1 cellular context compared by ENCODE assay signal in genomic region chr13:98506343-98507059, GRCh38.
TF ChIP-seq lines count a peak whose summit lies in the region.

No MANE protein-coding gene starts in this region.

TF ChIP-seq in HepG2, 621 proteins besides CTCF, POLR2A, EP300 and RAD21 (continued from another document and continues in another):
- TF ChIP-seq ZNF281 (CRISPR knock-in tag; IDR thresholded peaks at IDR 0.05; ENCODE audit: borderline replicate concordance) (peak; percentile 84), ZNF569 (CRISPR knock-in tag; IDR thresholded peaks at IDR 0.05; ENCODE audit: borderline replicate concordance) (peak; percentile 65; the same call in 1 of the 2 replicates), DNMT3B (CRISPR knock-in tag; conservative IDR thresholded peaks at IDR 0.05) (0 out of 2 replicates have a peak, but pooled peaks have one; percentile 63), RCOR2 (CRISPR knock-in tag; IDR thresholded peaks at IDR 0.05) (peak; percentile 71; the same call in 1 of the 2 replicates), ZMYM3 (CRISPR knock-in tag; IDR thresholded peaks at IDR 0.05) (peak; percentile 60; the same call in 1 of the 2 replicates), MED13 (CRISPR knock-in tag; IDR thresholded peaks at IDR 0.05) (no peak; the same call in none of the 2 replicates), PAWR (CRISPR knock-in tag; IDR thresholded peaks at IDR 0.05; ENCODE audit: borderline replicate concordance) (peak; percentile 83; the same call in 1 of the 2 replicates), SMAD3 (CRISPR knock-in tag; IDR thresholded peaks at IDR 0.05) (peak; percentile 96), HNF1A (IDR thresholded peaks at IDR 0.05; ENCODE audit: low read depth) (0 out of 2 replicates have a peak, but pooled peaks have one; percentile 36), HNF1A (CRISPR knock-in tag; IDR thresholded peaks at IDR 0.05; ENCODE audit: borderline replicate concordance) (peak; percentile 75), NFATC3 (CRISPR knock-in tag; IDR thresholded peaks at IDR 0.05) (no peak), NRL (CRISPR knock-in tag; IDR thresholded peaks at IDR 0.05; ENCODE audit: borderline replicate concordance) (peak; percentile 98), DPF2 (CRISPR knock-in tag; IDR thresholded peaks at IDR 0.05; ENCODE audit: borderline replicate concordance, low read depth) (no peak; the same call in 1 of the 2 replicates), FOXM1 (CRISPR knock-in tag; IDR thresholded peaks at IDR 0.05) (no peak), ZUFSP (CRISPR knock-in tag; IDR thresholded peaks at IDR 0.05; ENCODE audit: borderline replicate concordance) (no peak), ZFP90 (CRISPR knock-in tag; IDR thresholded peaks at IDR 0.05; ENCODE audit: borderline replicate concordance) (peak; percentile 43; the same call in 1 of the 2 replicates), ZSCAN5A (CRISPR knock-in tag; IDR thresholded peaks at IDR 0.05; ENCODE audit: borderline replicate concordance) (0 out of 2 replicates have a peak, but pooled peaks have one; percentile 74), ZNF343 (CRISPR knock-in tag; IDR thresholded peaks at IDR 0.05) (peak; percentile 93; the same call in 1 of the 2 replicates), MBNL3 (CRISPR knock-in tag; conservative IDR thresholded peaks at IDR 0.05) (no peak), ZBTB38 (CRISPR knock-in tag; IDR thresholded peaks at IDR 0.05) (peak; percentile 94), MTA3 (CRISPR knock-in tag; IDR thresholded peaks at IDR 0.05) (no peak), ZNF678 (CRISPR knock-in tag; IDR thresholded peaks at IDR 0.05) (peak; percentile 94), ZSCAN21 (CRISPR knock-in tag; IDR thresholded peaks at IDR 0.05; ENCODE audit: borderline replicate concordance) (peak; percentile 96), PAXIP1 (CRISPR knock-in tag; conservative IDR thresholded peaks at IDR 0.05) (peak; percentile 91), ZNF3 (CRISPR knock-in tag; IDR thresholded peaks at IDR 0.05) (0 out of 2 replicates have a peak, but pooled peaks have one; percentile 44), ZNF674 (CRISPR knock-in tag; IDR thresholded peaks at IDR 0.05; ENCODE audit: low read depth) (peak; percentile 81; the same call in 1 of the 2 replicates), ZBTB25 (CRISPR knock-in tag; IDR thresholded peaks at IDR 0.05) (peak; percentile 80), ZSCAN29 (CRISPR knock-in tag; conservative IDR thresholded peaks at IDR 0.05) (peak; percentile 83; the same call in 1 of the 2 replicates), EHMT2 (IDR thresholded peaks at IDR 0.05; ENCODE audit: borderline replicate concordance, low read depth, low read length) (no peak), ZNF501 (CRISPR knock-in tag; IDR thresholded peaks at IDR 0.05) (peak; percentile 84), FOSL1 (CRISPR knock-in tag; IDR thresholded peaks at IDR 0.05; ENCODE audit: borderline replicate concordance) (no peak), SRSF4 (IDR thresholded peaks at IDR 0.05; ENCODE audit: low read depth, low read length, poor library complexity, severe bottlenecking) (no peak), RORA (CRISPR knock-in tag; IDR thresholded peaks at IDR 0.05) (peak; percentile 94; the same call in 1 of the 2 replicates), CCDC6 (CRISPR knock-in tag; IDR thresholded peaks at IDR 0.05) (peak; percentile 93), SMC3 (IDR thresholded peaks at IDR 0.05; ENCODE audit: low read length) (no peak; the same call in 1 of the 2 replicates), ZBTB7A (CRISPR knock-in tag; IDR thresholded peaks at IDR 0.05) (peak; percentile 92), KLF11 (CRISPR knock-in tag; IDR thresholded peaks at IDR 0.05) (peak; percentile 97), ZNF816 (CRISPR knock-in tag; IDR thresholded peaks at IDR 0.05; ENCODE audit: borderline replicate concordance) (peak; percentile 78; the same call in 1 of the 2 replicates)
- TF ChIP-seq, protein P1, sequence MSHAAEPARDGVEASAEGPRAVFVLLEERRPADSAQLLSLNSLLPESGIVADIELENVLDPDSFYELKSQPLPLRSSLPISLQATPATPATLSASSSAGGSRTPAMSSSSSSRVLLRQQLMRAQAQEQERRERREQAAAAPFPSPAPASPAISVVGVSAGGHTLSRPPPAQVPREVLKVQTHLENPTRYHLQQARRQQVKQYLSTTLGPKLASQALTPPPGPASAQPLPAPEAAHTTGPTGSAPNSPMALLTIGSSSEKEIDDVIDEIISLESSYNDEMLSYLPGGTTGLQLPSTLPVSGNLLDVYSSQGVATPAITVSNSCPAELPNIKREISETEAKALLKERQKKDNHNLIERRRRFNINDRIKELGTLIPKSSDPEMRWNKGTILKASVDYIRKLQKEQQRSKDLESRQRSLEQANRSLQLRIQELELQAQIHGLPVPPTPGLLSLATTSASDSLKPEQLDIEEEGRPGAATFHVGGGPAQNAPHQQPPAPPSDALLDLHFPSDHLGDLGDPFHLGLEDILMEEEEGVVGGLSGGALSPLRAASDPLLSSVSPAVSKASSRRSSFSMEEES (CRISPR knock-in tag; IDR thresholded peaks at IDR 0.05) = peak; percentile 81
- TF ChIP-seq, protein P2, sequence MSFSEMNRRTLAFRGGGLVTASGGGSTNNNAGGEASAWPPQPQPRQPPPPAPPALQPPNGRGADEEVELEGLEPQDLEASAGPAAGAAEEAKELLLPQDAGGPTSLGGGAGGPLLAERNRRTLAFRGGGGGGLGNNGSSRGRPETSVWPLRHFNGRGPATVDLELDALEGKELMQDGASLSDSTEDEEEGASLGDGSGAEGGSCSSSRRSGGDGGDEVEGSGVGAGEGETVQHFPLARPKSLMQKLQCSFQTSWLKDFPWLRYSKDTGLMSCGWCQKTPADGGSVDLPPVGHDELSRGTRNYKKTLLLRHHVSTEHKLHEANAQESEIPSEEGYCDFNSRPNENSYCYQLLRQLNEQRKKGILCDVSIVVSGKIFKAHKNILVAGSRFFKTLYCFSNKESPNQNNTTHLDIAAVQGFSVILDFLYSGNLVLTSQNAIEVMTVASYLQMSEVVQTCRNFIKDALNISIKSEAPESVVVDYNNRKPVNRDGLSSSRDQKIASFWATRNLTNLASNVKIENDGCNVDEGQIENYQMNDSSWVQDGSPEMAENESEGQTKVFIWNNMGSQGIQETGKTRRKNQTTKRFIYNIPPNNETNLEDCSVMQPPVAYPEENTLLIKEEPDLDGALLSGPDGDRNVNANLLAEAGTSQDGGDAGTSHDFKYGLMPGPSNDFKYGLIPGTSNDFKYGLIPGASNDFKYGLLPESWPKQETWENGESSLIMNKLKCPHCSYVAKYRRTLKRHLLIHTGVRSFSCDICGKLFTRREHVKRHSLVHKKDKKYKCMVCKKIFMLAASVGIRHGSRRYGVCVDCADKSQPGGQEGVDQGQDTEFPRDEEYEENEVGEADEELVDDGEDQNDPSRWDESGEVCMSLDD (CRISPR knock-in tag; IDR thresholded peaks at IDR 0.05; ENCODE audit: borderline replicate concordance) = 0 out of 2 replicates have a peak, but pooled peaks have one; percentile 64
- TF ChIP-seq, protein P3, sequence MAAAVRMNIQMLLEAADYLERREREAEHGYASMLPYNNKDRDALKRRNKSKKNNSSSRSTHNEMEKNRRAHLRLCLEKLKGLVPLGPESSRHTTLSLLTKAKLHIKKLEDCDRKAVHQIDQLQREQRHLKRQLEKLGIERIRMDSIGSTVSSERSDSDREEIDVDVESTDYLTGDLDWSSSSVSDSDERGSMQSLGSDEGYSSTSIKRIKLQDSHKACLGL (CRISPR knock-in tag; IDR thresholded peaks at IDR 0.05) = peak; percentile 94
